Comparison of ENCODE assay signal across 8 cellular contexts in genomic region chr5:171420429-171421231, GRCh38. TPM values are rescaled to one million over a fixed set of nuclear protein-coding genes. Genes with fewer than 3 reads are reported as not detected.
DNase-seq lines count a peak whose midpoint lies in the region; TF ChIP-seq lines count a peak whose summit lies in the region.

No MANE protein-coding gene starts in this region.

- no peak for TF ChIP-seq RAD21 in Ishikawa (IDR thresholded peaks at IDR 0.05; ENCODE audit: low read depth)

- H3K4me2 ChIP-seq in skeletal muscle satellite cell (ENCODE audit: low read length), result peak overlapping the region; percentile 86

- CTCF ChIA-PET in AG04450 (lab: Charles Lee), result interaction anchor here (1.1 to 7.8 kb wide), 2 partner anchors 190 to 488 kb away, joined by 3 to 141 read pairs; no protein-coding TSS in a partner anchor

- TF ChIP-seq CTCF in AG04450 (IDR thresholded peaks at IDR 0.05; ENCODE audit: low read depth, low read length) (no peak), brain microvascular endothelial cell (IDR thresholded peaks at IDR 0.05; ENCODE audit: low read depth, low read length, missing control alignments) (no peak)

- H3K9ac ChIP-seq in skeletal muscle satellite cell (ENCODE audit: low read depth, low read length), result no peak overlapping the region

- POLR2A ChIA-PET in AG04450 (lab: Yijun Ruan, JAX), result interaction anchor here (0.7 kb wide), 1 partner anchor 175 kb away, joined by 3 read pairs; no protein-coding TSS in a partner anchor

- peaks cover 21% of the 10 kb centered on the region for H3K4me1 ChIP-seq in skeletal muscle satellite cell (ENCODE audit: control insufficient read depth, insufficient read depth, low read length)

- H3K27me3 ChIP-seq in AG04450 (ENCODE audit: control insufficient read depth, insufficient read depth, low read length) (peaks cover 8% of the 10 kb centered on the region), brain microvascular endothelial cell (replicated peaks) (peaks cover 10% of the 10 kb centered on the region), skeletal muscle satellite cell (ENCODE audit: control insufficient read depth, insufficient read depth, low read length) (no peaks in the 10 kb centered on the region)

- peak; percentile 74; the same call in 1 of the 2 replicates for TF ChIP-seq EP300 in Ishikawa (IDR thresholded peaks at IDR 0.05; ENCODE audit: borderline replicate concordance)

- H3K27ac ChIP-seq in AG04450 (ENCODE audit: low read depth, low read length) (no peak overlapping the region), brain microvascular endothelial cell (no peak overlapping the region)

- H3K36me3 ChIP-seq in brain microvascular endothelial cell (replicated peaks) (no peaks in the 10 kb centered on the region), skeletal muscle satellite cell (ENCODE audit: insufficient read depth, low read length) (peaks cover 4% of the 10 kb centered on the region)

- H3K9me3 ChIP-seq in AG04450 (ENCODE audit: control insufficient read depth, insufficient read depth, low read length) (no peaks in the 10 kb centered on the region), skeletal muscle satellite cell (replicated peaks; ENCODE audit: low read length) (no peaks in the 10 kb centered on the region)

- in situ Hi-C loops in brain microvascular endothelial cell (cut with HindIII; ENCODE audit: low pct_ligation_motif_present, low sequenced_read_pairs), result loop anchor here (25.0 kb wide), 2 partner anchors 217 to 442 kb away; no protein-coding TSS in a partner anchor

- DNase-seq in AG04450 (ENCODE audit: low read depth, low spot score), result peak; percentile 67
- DNase-seq in brain microvascular endothelial cell, result peak; percentile 69
- peak; percentile 62 for DNase-seq in inferior parietal cortex (ENCODE audit: extremely low spot score)
- no peak for DNase-seq in Kasumi-1 (lab: John Stamatoyannopoulos, UW)
- DNase-seq in NCI-H1436 (lab: John Stamatoyannopoulos, UW), result no peak
- no peak for DNase-seq in NK-92 (lab: John Stamatoyannopoulos, UW; ENCODE audit: unreplicated experiment)

- peak overlapping the region; percentile 46 for H3K4me3 ChIP-seq in AG04450 (ENCODE audit: low read depth, low read length)
- peak overlapping the region; percentile 9 for H3K4me3 ChIP-seq in brain microvascular endothelial cell (ENCODE audit: low read depth, low read length)
- H3K4me3 ChIP-seq in skeletal muscle satellite cell (ENCODE audit: low read length), result peak overlapping the region; percentile 35

TF ChIP-seq in Ishikawa, 13 proteins besides CTCF, POLR2A, EP300 and RAD21:
- TF ChIP-seq TEAD4 (IDR thresholded peaks at IDR 0.05), result peak; percentile 35; the same call in 1 of the 2 replicates
- TF ChIP-seq CEBPB (IDR thresholded peaks at IDR 0.05), result no peak
- TF ChIP-seq USF1 (IDR thresholded peaks at IDR 0.05), result no peak
- TF ChIP-seq TAF1 (IDR thresholded peaks at IDR 0.05; ENCODE audit: low read depth), result peak; percentile 44; the same call in 1 of the 2 replicates
- peak; percentile 83; the same call in 1 of the 2 replicates for TF ChIP-seq TCF12 (IDR thresholded peaks at IDR 0.05; ENCODE audit: low read depth)
- TF ChIP-seq REST (IDR thresholded peaks at IDR 0.05; ENCODE audit: low read depth), result no peak
- 0 out of 2 replicates have a peak, but pooled peaks have one; percentile 10 for TF ChIP-seq FOXM1 (IDR thresholded peaks at IDR 0.05; ENCODE audit: borderline replicate concordance, low read depth)
- TF ChIP-seq CREB1 (IDR thresholded peaks at IDR 0.05; ENCODE audit: low read depth), result no peak
- peak; percentile 84 for TF ChIP-seq ZBTB7A (IDR thresholded peaks at IDR 0.05; ENCODE audit: low read depth)
- peak; percentile 75 for TF ChIP-seq NFIC (IDR thresholded peaks at IDR 0.05)
- TF ChIP-seq MAX (IDR thresholded peaks at IDR 0.05), result peak; percentile 16; the same call in 1 of the 2 replicates

RNA-seq across cellular contexts. Expression of gene FGF18, which starts 1.2 kb away (rescaled TPM):
- 0.27 and 0.30 TPM in 2 replicates for polyA plus RNA-seq in AG04450 (2011; rRNA removed)
- 0.14 TPM in 1 of 2 replicates, not detected in the other for polyA minus RNA-seq in AG04450 (2011; rRNA and poly(A)+ RNA removed)
- under 0.01 TPM in 1 of 2 replicates, not detected in the other for total RNA-seq in skeletal muscle satellite cell (2012; rRNA removed)

RNA-seq across cellular contexts. Expression of gene NPM1, which starts 33.0 kb away (rescaled TPM):
- polyA plus RNA-seq in AG04450 (2011; rRNA removed), result 2,315 and 2,664 TPM in 2 replicates
- polyA minus RNA-seq in AG04450 (2011; rRNA and poly(A)+ RNA removed), result 733 and 818 TPM in 2 replicates
- total RNA-seq in skeletal muscle satellite cell (2012; rRNA removed), result 1,783 and 1,852 TPM in 2 replicates

Comparison
In these comparisons a context has a peak if more than half of its experiments do, and no peak if none do; other contexts are left out.
1. DNase-seq: peak in AG04450 (single experiment), brain microvascular endothelial cell (single experiment) and inferior parietal cortex (single experiment); none in Kasumi-1 (0 of 2), NCI-H1436 (single experiment) and NK-92 (single experiment).
2. Peak in every context shown above with its lines, with median percentiles within 50 percentile points of each other: H3K4me3 ChIP-seq.